In the genomic region with DNA sequence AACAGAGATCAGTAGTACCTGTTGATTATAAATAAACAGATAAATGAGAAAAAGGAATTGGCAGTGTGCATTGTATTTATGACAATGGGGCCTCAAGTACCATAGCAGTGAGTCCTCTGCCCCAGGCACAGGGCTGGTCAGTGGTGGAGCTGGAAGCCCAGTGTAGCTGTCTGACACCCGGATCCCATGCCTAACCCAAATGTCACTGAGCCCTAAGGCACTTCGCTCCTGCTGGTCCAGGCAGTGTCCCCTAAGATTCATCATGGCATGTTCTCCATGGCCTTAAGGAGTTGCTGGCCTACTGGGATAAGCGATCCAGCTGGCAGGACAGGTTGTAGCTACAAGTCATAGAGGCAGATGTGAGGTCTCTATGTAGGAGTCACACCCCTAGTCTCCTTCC, we compare ENCODE assay signal across 31 cellular contexts. TPM values are rescaled to one million over a fixed set of nuclear protein-coding genes. Genes with fewer than 3 reads are reported as not detected.
"Had no signal": no experiment of that assay in that cellular context is flagged by ENCODE, and none has a peak within 500 bp of the region (broad histone marks: within the 10 kb centered on the region; RNA-seq: fewer than 3 reads in every experiment).

No MANE protein-coding gene starts in this region.

- ATAC-seq: activated CD4-positive, CD25-positive, alpha-beta regulatory T cell treated with anti-CD3 and anti-CD28 coated beads, Interleukin-2, amount 50 U/mL, for 24 hours; activated CD8-positive, alpha-beta memory T cell treated with anti-CD3 and anti-CD28 coated beads, Interleukin-2, amount 10 ng/mL, durations not matched to agents 7 days and 5 days; activated CD8-positive, alpha-beta T cell treated with anti-CD3 and anti-CD28 coated beads for 36 hours; activated naive CD4-positive, alpha-beta T cell treated with anti-CD3 and anti-CD28 coated beads, Interleukin-2, amount 50 U/mL, for 72 hours; activated T-cell treated with anti-CD3 and anti-CD28 coated beads, Interleukin-2, amount 50 U/mL, for 72 hours; gastrocnemius medialis; heart left ventricle; T-helper 17 cell had no signal

- H3K27me3 ChIP-seq: ascending aorta, breast epithelium, dorsolateral prefrontal cortex, gastrocnemius medialis, heart left ventricle had no signal

- H3K4me3 ChIP-seq: ascending aorta, breast epithelium, coronary artery, dorsolateral prefrontal cortex, gastrocnemius medialis, heart left ventricle had no signal

- DNase-seq: activated B cell treated with CpG ODN at 0.5 μM for 24 hours; activated CD4-positive, alpha-beta T cell treated with anti-CD3 and anti-CD28 coated beads for 48 hours; activated CD4-positive, alpha-beta T cell treated with anti-CD3 and anti-CD28 coated beads, Interleukin-2, amount 50 U/mL, for 1 hour; activated CD4-positive, alpha-beta T cell treated with anti-CD3 and anti-CD28 coated beads, Interleukin-2, amount 50 U/mL, for 48 hours; activated CD8-positive, alpha-beta memory T cell treated with anti-CD3 and anti-CD28 coated beads, Interleukin-2, amount 10 ng/mL, durations not matched to agents 7 days and 5 days; activated CD8-positive, alpha-beta memory T cell treated with anti-CD3 and anti-CD28 coated beads, Interleukin-2, amount 50 U/mL, for 48 hours; activated CD8-positive, alpha-beta T cell treated with anti-CD3 and anti-CD28 coated beads for 36 hours; activated gamma-delta T cell; activated naive CD4-positive, alpha-beta T cell; activated naive CD4-positive, alpha-beta T cell treated with anti-CD3 and anti-CD28 coated beads, Interleukin-2, amount 10 ng/mL, durations not matched to agents 7 days and 5 days; activated naive CD8-positive, alpha-beta T cell treated with anti-CD3 and anti-CD28 coated beads, Interleukin-2, amount 10 ng/mL, durations not matched to agents 7 days and 5 days; activated T-cell treated with anti-CD3 and anti-CD28 coated beads for 4 hours; activated T-cell treated with anti-CD3 and anti-CD28 coated beads, Interleukin-2, amount 50 U/mL, for 24 hours; activated T-cell treated with anti-CD3 and anti-CD28 coated beads, Interleukin-2, amount 50 U/mL, for 72 hours; dorsolateral prefrontal cortex; effector memory CD4-positive, alpha-beta T cell; endodermal cell; foreskin fibroblast; gastrocnemius medialis; glutamatergic neuron; heart left ventricle; T-helper 1 cell; T-helper 17 cell; T1000; WERI-Rb-1 had no signal

- H3K9me3 ChIP-seq: ascending aorta, breast epithelium, gastrocnemius medialis, heart left ventricle had no signal

- H3K36me3 ChIP-seq: ascending aorta, breast epithelium, gastrocnemius medialis, heart left ventricle had no signal

- H3K27ac ChIP-seq: ascending aorta, breast epithelium, coronary artery, dorsolateral prefrontal cortex, epithelial cell of prostate, gastrocnemius medialis, heart left ventricle, WERI-Rb-1 had no signal

RNA-seq across cellular contexts. Expression of a gene that starts 3.3 kb away (rescaled TPM):
- total RNA-seq: endodermal cell had no signal
